1 cellular context compared by ENCODE assay signal in genomic region chr17:79803997-79804855, GRCh38.
TF ChIP-seq lines count a peak whose summit lies in the region.

No MANE protein-coding gene starts in this region.

TF ChIP-seq in HepG2, 621 proteins besides CTCF, POLR2A, EP300 and RAD21 (continued from another document and continues in another):
- TF ChIP-seq, protein P1, sequence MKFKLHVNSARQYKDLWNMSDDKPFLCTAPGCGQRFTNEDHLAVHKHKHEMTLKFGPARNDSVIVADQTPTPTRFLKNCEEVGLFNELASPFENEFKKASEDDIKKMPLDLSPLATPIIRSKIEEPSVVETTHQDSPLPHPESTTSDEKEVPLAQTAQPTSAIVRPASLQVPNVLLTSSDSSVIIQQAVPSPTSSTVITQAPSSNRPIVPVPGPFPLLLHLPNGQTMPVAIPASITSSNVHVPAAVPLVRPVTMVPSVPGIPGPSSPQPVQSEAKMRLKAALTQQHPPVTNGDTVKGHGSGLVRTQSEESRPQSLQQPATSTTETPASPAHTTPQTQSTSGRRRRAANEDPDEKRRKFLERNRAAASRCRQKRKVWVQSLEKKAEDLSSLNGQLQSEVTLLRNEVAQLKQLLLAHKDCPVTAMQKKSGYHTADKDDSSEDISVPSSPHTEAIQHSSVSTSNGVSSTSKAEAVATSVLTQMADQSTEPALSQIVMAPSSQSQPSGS (CRISPR knock-in tag; IDR thresholded peaks at IDR 0.05), result 0 out of 2 replicates have a peak, but pooled peaks have one; percentile 42
- peak; percentile 78; the same call in 1 of the 2 replicates for TF ChIP-seq ETV6 (CRISPR knock-in tag; conservative IDR thresholded peaks at IDR 0.05)
- peak; percentile 58; the same call in 1 of the 2 replicates for TF ChIP-seq TOE1 (CRISPR knock-in tag; IDR thresholded peaks at IDR 0.05)
- TF ChIP-seq, protein P2, sequence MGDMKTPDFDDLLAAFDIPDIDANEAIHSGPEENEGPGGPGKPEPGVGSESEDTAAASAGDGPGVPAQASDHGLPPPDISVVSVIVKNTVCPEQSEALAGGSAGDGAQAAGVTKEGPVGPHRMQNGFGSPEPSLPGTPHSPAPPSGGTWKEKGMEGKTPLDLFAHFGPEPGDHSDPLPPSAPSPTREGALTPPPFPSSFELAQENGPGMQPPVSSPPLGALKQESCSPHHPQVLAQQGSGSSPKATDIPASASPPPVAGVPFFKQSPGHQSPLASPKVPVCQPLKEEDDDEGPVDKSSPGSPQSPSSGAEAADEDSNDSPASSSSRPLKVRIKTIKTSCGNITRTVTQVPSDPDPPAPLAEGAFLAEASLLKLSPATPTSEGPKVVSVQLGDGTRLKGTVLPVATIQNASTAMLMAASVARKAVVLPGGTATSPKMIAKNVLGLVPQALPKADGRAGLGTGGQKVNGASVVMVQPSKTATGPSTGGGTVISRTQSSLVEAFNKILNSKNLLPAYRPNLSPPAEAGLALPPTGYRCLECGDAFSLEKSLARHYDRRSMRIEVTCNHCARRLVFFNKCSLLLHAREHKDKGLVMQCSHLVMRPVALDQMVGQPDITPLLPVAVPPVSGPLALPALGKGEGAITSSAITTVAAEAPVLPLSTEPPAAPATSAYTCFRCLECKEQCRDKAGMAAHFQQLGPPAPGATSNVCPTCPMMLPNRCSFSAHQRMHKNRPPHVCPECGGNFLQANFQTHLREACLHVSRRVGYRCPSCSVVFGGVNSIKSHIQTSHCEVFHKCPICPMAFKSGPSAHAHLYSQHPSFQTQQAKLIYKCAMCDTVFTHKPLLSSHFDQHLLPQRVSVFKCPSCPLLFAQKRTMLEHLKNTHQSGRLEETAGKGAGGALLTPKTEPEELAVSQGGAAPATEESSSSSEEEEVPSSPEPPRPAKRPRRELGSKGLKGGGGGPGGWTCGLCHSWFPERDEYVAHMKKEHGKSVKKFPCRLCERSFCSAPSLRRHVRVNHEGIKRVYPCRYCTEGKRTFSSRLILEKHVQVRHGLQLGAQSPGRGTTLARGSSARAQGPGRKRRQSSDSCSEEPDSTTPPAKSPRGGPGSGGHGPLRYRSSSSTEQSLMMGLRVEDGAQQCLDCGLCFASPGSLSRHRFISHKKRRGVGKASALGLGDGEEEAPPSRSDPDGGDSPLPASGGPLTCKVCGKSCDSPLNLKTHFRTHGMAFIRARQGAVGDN (CRISPR knock-in tag; IDR thresholded peaks at IDR 0.05), result peak; percentile 100
- TF ChIP-seq ARNT2 (CRISPR knock-in tag; IDR thresholded peaks at IDR 0.05; ENCODE audit: low read depth), result peak; percentile 96
- peak; percentile 28; the same call in 1 of the 2 replicates for TF ChIP-seq ZNF136 (CRISPR knock-in tag; IDR thresholded peaks at IDR 0.05; ENCODE audit: low read depth)
- TF ChIP-seq ZNF616 (CRISPR knock-in tag; IDR thresholded peaks at IDR 0.05; ENCODE audit: low read depth), result peak; percentile 97; the same call in 1 of the 2 replicates
- peak; percentile 61; the same call in 1 of the 2 replicates for TF ChIP-seq ZNF768 (CRISPR knock-in tag; IDR thresholded peaks at IDR 0.05)
- peak; percentile 65 for TF ChIP-seq NR2C2 (CRISPR knock-in tag; IDR thresholded peaks at IDR 0.05; ENCODE audit: borderline replicate concordance)
- TF ChIP-seq, protein P3, sequence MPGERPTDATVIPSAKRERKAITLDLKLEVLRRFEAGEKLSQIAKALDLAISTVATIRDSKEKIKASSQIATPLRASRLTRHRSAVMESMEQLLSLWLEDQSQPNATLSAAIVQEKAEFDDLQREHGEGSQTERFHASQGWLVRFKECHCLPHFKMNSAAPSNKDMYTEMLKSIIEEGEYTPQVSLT (CRISPR knock-in tag; IDR thresholded peaks at IDR 0.05; ENCODE audit: borderline replicate concordance, low read depth), result 0 out of 2 replicates have a peak, but pooled peaks have one; percentile 71
- TF ChIP-seq, protein P4, sequence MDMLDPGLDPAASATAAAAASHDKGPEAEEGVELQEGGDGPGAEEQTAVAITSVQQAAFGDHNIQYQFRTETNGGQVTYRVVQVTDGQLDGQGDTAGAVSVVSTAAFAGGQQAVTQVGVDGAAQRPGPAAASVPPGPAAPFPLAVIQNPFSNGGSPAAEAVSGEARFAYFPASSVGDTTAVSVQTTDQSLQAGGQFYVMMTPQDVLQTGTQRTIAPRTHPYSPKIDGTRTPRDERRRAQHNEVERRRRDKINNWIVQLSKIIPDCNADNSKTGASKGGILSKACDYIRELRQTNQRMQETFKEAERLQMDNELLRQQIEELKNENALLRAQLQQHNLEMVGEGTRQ (IDR thresholded peaks at IDR 0.05; ENCODE audit: low read depth, low read length), result no peak
- TF ChIP-seq, protein P4 (CRISPR knock-in tag; IDR thresholded peaks at IDR 0.05; ENCODE audit: borderline replicate concordance), result no peak
- TF ChIP-seq SNAPC2 (CRISPR knock-in tag; IDR thresholded peaks at IDR 0.05), result no peak
- TF ChIP-seq ZNF101 (CRISPR knock-in tag; IDR thresholded peaks at IDR 0.05; ENCODE audit: borderline replicate concordance, low read depth), result no peak
- TF ChIP-seq, protein P5, sequence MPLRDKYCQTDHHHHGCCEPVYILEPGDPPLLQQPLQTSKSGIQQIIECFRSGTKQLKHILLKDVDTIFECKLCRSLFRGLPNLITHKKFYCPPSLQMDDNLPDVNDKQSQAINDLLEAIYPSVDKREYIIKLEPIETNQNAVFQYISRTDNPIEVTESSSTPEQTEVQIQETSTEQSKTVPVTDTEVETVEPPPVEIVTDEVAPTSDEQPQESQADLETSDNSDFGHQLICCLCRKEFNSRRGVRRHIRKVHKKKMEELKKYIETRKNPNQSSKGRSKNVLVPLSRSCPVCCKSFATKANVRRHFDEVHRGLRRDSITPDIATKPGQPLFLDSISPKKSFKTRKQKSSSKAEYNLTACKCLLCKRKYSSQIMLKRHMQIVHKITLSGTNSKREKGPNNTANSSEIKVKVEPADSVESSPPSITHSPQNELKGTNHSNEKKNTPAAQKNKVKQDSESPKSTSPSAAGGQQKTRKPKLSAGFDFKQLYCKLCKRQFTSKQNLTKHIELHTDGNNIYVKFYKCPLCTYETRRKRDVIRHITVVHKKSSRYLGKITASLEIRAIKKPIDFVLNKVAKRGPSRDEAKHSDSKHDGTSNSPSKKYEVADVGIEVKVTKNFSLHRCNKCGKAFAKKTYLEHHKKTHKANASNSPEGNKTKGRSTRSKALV (CRISPR knock-in tag; IDR thresholded peaks at IDR 0.05), result peak; percentile 93
- peak; percentile 96 for TF ChIP-seq CCDC6 (CRISPR knock-in tag; IDR thresholded peaks at IDR 0.05)
- TF ChIP-seq MXI1 (IDR thresholded peaks at IDR 0.05; ENCODE audit: borderline replicate concordance, low read depth, low read length), result 0 out of 3 replicates have a peak, but pooled peaks have one; percentile 12
- TF ChIP-seq, protein P6, sequence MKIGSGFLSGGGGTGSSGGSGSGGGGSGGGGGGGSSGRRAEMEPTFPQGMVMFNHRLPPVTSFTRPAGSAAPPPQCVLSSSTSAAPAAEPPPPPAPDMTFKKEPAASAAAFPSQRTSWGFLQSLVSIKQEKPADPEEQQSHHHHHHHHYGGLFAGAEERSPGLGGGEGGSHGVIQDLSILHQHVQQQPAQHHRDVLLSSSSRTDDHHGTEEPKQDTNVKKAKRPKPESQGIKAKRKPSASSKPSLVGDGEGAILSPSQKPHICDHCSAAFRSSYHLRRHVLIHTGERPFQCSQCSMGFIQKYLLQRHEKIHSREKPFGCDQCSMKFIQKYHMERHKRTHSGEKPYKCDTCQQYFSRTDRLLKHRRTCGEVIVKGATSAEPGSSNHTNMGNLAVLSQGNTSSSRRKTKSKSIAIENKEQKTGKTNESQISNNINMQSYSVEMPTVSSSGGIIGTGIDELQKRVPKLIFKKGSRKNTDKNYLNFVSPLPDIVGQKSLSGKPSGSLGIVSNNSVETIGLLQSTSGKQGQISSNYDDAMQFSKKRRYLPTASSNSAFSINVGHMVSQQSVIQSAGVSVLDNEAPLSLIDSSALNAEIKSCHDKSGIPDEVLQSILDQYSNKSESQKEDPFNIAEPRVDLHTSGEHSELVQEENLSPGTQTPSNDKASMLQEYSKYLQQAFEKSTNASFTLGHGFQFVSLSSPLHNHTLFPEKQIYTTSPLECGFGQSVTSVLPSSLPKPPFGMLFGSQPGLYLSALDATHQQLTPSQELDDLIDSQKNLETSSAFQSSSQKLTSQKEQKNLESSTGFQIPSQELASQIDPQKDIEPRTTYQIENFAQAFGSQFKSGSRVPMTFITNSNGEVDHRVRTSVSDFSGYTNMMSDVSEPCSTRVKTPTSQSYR (CRISPR knock-in tag; IDR thresholded peaks at IDR 0.05; ENCODE audit: borderline replicate concordance), result 0 out of 2 replicates have a peak, but pooled peaks have one; percentile 10
- peak; percentile 52 for TF ChIP-seq PATZ1 (CRISPR knock-in tag; IDR thresholded peaks at IDR 0.05)
- TF ChIP-seq KAT8 (CRISPR knock-in tag; IDR thresholded peaks at IDR 0.05), result peak; percentile 76
- TF ChIP-seq, protein P7, sequence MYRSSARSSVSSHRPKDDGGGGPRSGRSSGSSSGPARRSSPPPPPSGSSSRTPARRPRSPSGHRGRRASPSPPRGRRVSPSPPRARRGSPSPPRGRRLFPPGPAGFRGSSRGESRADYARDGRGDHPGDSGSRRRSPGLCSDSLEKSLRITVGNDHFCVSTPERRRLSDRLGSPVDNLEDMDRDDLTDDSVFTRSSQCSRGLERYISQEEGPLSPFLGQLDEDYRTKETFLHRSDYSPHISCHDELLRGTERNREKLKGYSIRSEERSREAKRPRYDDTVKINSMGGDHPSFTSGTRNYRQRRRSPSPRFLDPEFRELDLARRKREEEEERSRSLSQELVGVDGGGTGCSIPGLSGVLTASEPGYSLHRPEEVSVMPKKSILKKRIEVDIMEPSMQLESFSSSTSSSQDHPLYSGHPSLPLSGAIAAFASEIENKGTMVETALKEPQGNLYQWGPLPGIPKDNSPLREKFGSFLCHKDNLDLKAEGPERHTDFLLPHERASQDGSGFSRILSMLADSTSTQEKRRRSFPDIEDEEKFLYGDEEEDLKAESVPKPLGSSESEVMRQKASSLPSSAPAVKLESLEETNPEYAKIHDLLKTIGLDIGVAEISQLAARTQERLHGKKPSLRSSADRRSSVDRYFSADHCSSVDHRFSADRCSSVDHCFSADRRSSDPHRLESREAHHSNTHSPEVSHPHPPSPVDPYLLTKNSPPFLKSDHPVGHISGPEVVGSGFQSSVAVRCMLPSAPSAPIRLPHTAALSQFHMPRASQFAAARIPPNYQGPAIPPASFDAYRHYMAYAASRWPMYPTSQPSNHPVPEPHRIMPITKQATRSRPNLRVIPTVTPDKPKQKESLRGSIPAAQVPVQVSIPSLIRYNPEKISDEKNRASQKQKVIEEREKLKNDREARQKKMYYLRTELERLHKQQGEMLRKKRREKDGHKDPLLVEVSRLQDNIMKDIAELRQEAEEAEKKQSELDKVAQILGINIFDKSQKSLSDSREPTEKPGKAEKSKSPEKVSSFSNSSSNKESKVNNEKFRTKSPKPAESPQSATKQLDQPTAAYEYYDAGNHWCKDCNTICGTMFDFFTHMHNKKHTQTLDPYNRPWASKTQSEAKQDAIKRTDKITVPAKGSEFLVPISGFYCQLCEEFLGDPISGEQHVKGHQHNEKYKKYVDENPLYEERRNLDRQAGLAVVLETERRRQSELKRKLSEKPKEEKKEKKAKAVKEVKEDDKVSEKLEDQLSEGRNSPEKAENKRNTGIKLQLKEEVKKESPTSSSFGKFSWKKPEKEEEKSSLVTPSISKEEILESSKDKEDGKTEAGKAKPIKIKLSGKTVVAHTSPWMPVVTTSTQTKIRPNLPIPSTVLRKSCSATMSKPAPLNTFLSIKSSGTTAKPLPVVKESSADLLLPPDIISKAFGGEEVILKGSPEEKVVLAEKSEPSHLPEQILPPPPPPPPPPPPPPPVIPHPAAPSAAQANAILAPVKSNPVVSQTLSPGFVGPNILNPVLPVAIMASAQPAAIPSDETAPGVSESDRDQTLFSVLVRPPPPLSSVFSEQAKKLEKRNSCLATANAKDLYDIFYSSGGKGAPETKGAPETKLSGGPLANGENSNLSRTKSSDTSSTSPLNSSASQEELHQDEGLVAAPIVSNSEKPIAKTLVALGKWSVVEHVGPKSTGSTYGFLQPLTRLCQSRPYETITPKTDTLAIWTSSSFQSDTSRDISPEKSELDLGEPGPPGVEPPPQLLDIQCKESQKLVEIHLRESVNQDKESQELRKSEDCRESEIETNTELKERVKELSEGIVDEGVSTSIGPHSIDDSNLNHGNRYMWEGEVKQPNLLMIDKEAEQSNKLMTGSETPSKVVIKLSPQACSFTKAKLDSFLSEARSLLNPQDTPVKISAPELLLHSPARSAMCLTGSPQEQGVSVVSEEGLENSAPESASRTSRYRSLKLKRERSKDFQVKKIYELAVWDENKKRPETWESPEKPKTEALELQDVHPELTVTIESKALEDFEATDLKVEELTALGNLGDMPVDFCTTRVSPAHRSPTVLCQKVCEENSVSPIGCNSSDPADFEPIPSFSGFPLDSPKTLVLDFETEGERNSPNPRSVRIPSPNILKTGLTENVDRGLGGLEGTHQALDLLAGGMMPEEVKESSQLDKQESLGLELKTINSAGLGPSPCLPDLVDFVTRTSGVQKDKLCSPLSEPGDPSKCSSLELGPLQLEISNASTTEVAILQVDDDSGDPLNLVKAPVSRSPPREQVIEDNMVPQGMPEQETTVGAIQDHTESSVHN (CRISPR knock-in tag; IDR thresholded peaks at IDR 0.05), result peak; percentile 85; the same call in 1 of the 2 replicates
- TF ChIP-seq, protein P8, sequence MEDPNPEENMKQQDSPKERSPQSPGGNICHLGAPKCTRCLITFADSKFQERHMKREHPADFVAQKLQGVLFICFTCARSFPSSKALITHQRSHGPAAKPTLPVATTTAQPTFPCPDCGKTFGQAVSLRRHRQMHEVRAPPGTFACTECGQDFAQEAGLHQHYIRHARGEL (CRISPR knock-in tag; IDR thresholded peaks at IDR 0.05), result peak; percentile 85; the same call in 1 of the 2 replicates
